In the genomic region with DNA sequence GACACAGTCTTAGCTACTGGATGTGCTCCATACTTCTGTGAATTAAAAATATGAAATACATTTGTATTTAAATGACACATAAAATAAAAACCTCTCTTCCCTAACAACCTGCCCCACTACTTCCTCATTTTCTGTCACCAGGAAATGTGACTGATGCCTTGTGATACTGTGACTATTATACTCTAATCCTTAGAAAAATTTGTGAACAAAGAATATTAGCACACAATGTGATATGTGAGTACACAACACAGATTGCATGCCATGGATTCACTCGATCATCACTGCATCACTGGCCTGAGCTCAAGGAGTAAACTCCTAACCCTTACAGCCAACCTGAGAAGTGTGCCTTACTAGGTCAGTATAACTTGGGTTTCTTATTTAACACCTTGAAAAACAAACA, we compare ENCODE assay signal across 9 cellular contexts.
DNase-seq lines count a peak whose midpoint lies in the region; ATAC-seq and TF ChIP-seq lines count a peak whose summit lies in the region.
"Had no signal": no experiment of that assay in that cellular context is flagged by ENCODE, and none has a peak within 500 bp of the region (broad histone marks: within the 10 kb centered on the region; RNA-seq: fewer than 3 reads in every experiment).

No MANE protein-coding gene starts in this region.

- H3K27ac ChIP-seq in OCI-LY1 (ENCODE audit: low read depth, low read length, poor library complexity, severe bottlenecking) (peak overlapping the region; percentile 93), thyroid gland (no peak overlapping the region)

- peak overlapping the region; percentile 46 for H3K27ac Mint-ChIP-seq in T-helper 2 cell treated with Interferon-gamma antibody and Interleukin-4, amounts not matched to agents 5 μg/mL and 100 μg/mL, for 36 hours
- peak overlapping the region in 1 of 2 donors; percentile 96 for H3K27ac Mint-ChIP-seq in effector memory CD8-positive, alpha-beta T cell

- H2AFZ ChIP-seq in OCI-LY1 (ENCODE audit: low read length), result no peak overlapping the region

- H3K4me1 ChIP-seq in OCI-LY1 (ENCODE audit: insufficient read depth, low read length, severe bottlenecking), result peaks cover 84% of the 10 kb centered on the region
- no peaks in the 10 kb centered on the region for H3K4me1 ChIP-seq in thyroid gland

- peak overlapping the region; percentile 49 for H3K4me3 Mint-ChIP-seq in T-helper 2 cell treated with Interferon-gamma antibody and Interleukin-4, amounts not matched to agents 5 μg/mL and 100 μg/mL, for 36 hours
- peak overlapping the region; percentile 10 to 11 for H3K4me3 Mint-ChIP-seq in effector memory CD8-positive, alpha-beta T cell

- no peak for DNase-seq in T-helper 2 cell treated with Interferon-gamma antibody and Interleukin-4, amounts not matched to agents 5 μg/mL and 100 μg/mL, for 36 hours (ENCODE audit: low spot score)
- no peak for DNase-seq in T-helper 2 cell
- DNase-seq in effector memory CD8-positive, alpha-beta T cell, result no peak
- DNase-seq in pulmonary artery endothelial cell (ENCODE audit: low read depth, low spot score), result peak; percentile 7
- no peak for DNase-seq in thyroid gland
- DNase-seq in activated CD4-positive, CD25-positive, alpha-beta regulatory T cell treated with anti-CD3 and anti-CD28 coated beads, Interleukin-2, amount 50 U/mL, for 72 hours, result no peak
- no peak for DNase-seq in NCI-H1436 treated with DMSO at 0.1 percent for 48 hours (lab: John Stamatoyannopoulos, UW)
- DNase-seq: 8988T had no signal

- peak overlapping the region; percentile 64 for H3K4me2 ChIP-seq in OCI-LY1 (ENCODE audit: low read length)

- no peak for ATAC-seq in effector memory CD8-positive, alpha-beta T cell (replicated peaks)

- TF ChIP-seq POLR2A in thyroid gland (IDR thresholded peaks at IDR 0.05), result no peak

- peaks cover 24% of the 10 kb centered on the region for H3K4me1 Mint-ChIP-seq in T-helper 2 cell treated with Interferon-gamma antibody and Interleukin-4, amounts not matched to agents 5 μg/mL and 100 μg/mL, for 36 hours (ENCODE audit: low read depth)
- H3K4me1 Mint-ChIP-seq in effector memory CD8-positive, alpha-beta T cell (ENCODE audit: low read depth in 2 of 2), result peaks cover 20 to 36% of the 10 kb centered on the region in 2 donors

- H3K9me2 ChIP-seq in OCI-LY1 (ENCODE audit: low read depth, low read length), result no peaks in the 10 kb centered on the region

- 86 to 89% methylated on average over 1 of the region's 1 CpG for WGBS in thyroid gland, 2 donors

- H3K9me3 ChIP-seq in OCI-LY1 (ENCODE audit: low read length) (no peaks in the 10 kb centered on the region), thyroid gland (no peaks in the 10 kb centered on the region)

- peaks cover 9% of the 10 kb centered on the region for H3K27me3 Mint-ChIP-seq in T-helper 2 cell treated with Interferon-gamma antibody and Interleukin-4, amounts not matched to agents 5 μg/mL and 100 μg/mL, for 36 hours (ENCODE audit: low read depth)
- H3K27me3 Mint-ChIP-seq in effector memory CD8-positive, alpha-beta T cell, result no peaks in the 10 kb centered on the region

- no peaks in the 10 kb centered on the region for H3K36me3 Mint-ChIP-seq in T-helper 2 cell treated with Interferon-gamma antibody and Interleukin-4, amounts not matched to agents 5 μg/mL and 100 μg/mL, for 36 hours (ENCODE audit: low read depth)
- H3K36me3 Mint-ChIP-seq in effector memory CD8-positive, alpha-beta T cell (ENCODE audit: insufficient read depth), result peaks cover 5% of the 10 kb centered on the region

- no peaks in the 10 kb centered on the region for H3K79me2 ChIP-seq in OCI-LY1 (ENCODE audit: insufficient read depth, low read length)

- H3K27me3 ChIP-seq in OCI-LY1 (ENCODE audit: insufficient read depth, low read length), result no peaks in the 10 kb centered on the region
- H3K27me3 ChIP-seq in thyroid gland, result no peaks in the 10 kb centered on the region

- TF ChIP-seq CTCF in OCI-LY1 (IDR thresholded peaks at IDR 0.05; ENCODE audit: low read length) (no peak), thyroid gland (IDR thresholded peaks at IDR 0.05) (no peak)

- H3K9me3 Mint-ChIP-seq in T-helper 2 cell treated with Interferon-gamma antibody and Interleukin-4, amounts not matched to agents 5 μg/mL and 100 μg/mL, for 36 hours, result no peaks in the 10 kb centered on the region
- no peaks in the 10 kb centered on the region for H3K9me3 Mint-ChIP-seq in effector memory CD8-positive, alpha-beta T cell

- H3K36me3 ChIP-seq in OCI-LY1 (ENCODE audit: insufficient read depth, low read length), result peaks cover 8% of the 10 kb centered on the region; the same call in 1 of the 2 replicates
- no peaks in the 10 kb centered on the region for H3K36me3 ChIP-seq in thyroid gland

- intact Hi-C loops in thyroid gland (cut with DNase I), result no loop called here

- H4K20me1 ChIP-seq in OCI-LY1 (ENCODE audit: insufficient read depth, low read length), result no peaks in the 10 kb centered on the region

- peak overlapping the region; percentile 52 for H3K9ac ChIP-seq in OCI-LY1 (ENCODE audit: low read length)

- no peaks in the 10 kb centered on the region for H3F3A ChIP-seq in OCI-LY1 (ENCODE audit: insufficient read depth, low read length)

- peak overlapping the region; percentile 37 for H3K4me3 ChIP-seq in OCI-LY1 (ENCODE audit: low read depth, low read length, poor library complexity, severe bottlenecking)
- no peak overlapping the region for H3K4me3 ChIP-seq in thyroid gland (replicated peaks in 1 of 3)
